ENCODE assay signal across 17 cellular contexts in genomic region chr11:22927793-22928192, GRCh38.
"Had no signal": no experiment of that assay in that cellular context is flagged by ENCODE, and none has a peak within 500 bp of the region (broad histone marks: within the 10 kb centered on the region; RNA-seq: fewer than 3 reads in every experiment).

No MANE protein-coding gene starts in this region.

- H3K36me3 ChIP-seq: neutrophil, thyroid gland, uterus had no signal

- H3K36me3 Mint-ChIP-seq: activated naive CD8-positive, alpha-beta T cell treated with anti-CD3 and anti-CD28 coated beads for 36 hours; brain; stimulated activated memory B cell treated with anti-CD40 and anti-IgM and Interleukin-4, amounts not matched to agents 10 μg/mL and 1 μg/mL and 100 μg/mL, for 72 hours had no signal

- H3K4me3 Mint-ChIP-seq: activated naive CD8-positive, alpha-beta T cell treated with anti-CD3 and anti-CD28 coated beads for 36 hours; activated T-helper 1 cell treated with anti-CD3 and anti-CD28 coated beads, Interleukin-12 subunit alpha, Interleukin-12 subunit beta, Interleukin-2, Interleukin-4 antibody, amounts not matched to agents 30 ng/mL and 10 ng/mL and 1 ng/mL, durations not matched to agents 14 hours and 24 hours and 36 hours; brain; naive thymus-derived CD8-positive, alpha-beta T cell; stimulated activated memory B cell treated with anti-CD40 and anti-IgM and Interleukin-4, amounts not matched to agents 10 μg/mL and 1 μg/mL and 100 μg/mL, for 72 hours had no signal

- H3K4me1 Mint-ChIP-seq: brain had no signal

- H3K27me3 ChIP-seq: neutrophil, thyroid gland, uterus had no signal

- H3K4me3 ChIP-seq: lung, thyroid gland, uterus had no signal

- H3K4me1 ChIP-seq: thyroid gland, uterus had no signal

- H3K27me3 Mint-ChIP-seq: activated naive CD8-positive, alpha-beta T cell treated with anti-CD3 and anti-CD28 coated beads for 36 hours; brain; naive thymus-derived CD8-positive, alpha-beta T cell; stimulated activated memory B cell treated with anti-CD40 and anti-IgM and Interleukin-4, amounts not matched to agents 10 μg/mL and 1 μg/mL and 100 μg/mL, for 72 hours had no signal

- ATAC-seq: naive thymus-derived CD8-positive, alpha-beta T cell; stimulated activated memory B cell treated with anti-CD40 and anti-IgM and Interleukin-4, amounts not matched to agents 10 μg/mL and 1 μg/mL and 100 μg/mL, for 72 hours had no signal

- H3K27ac Mint-ChIP-seq: activated naive CD8-positive, alpha-beta T cell treated with anti-CD3 and anti-CD28 coated beads for 36 hours; activated T-helper 1 cell treated with anti-CD3 and anti-CD28 coated beads, Interleukin-12 subunit alpha, Interleukin-12 subunit beta, Interleukin-2, Interleukin-4 antibody, amounts not matched to agents 30 ng/mL and 10 ng/mL and 1 ng/mL, durations not matched to agents 14 hours and 24 hours and 36 hours; brain; naive thymus-derived CD8-positive, alpha-beta T cell; stimulated activated memory B cell treated with anti-CD40 and anti-IgM and Interleukin-4, amounts not matched to agents 10 μg/mL and 1 μg/mL and 100 μg/mL, for 72 hours had no signal

- DNase-seq: activated CD4-positive, alpha-beta T cell treated with anti-CD3 and anti-CD28 coated beads, Interleukin-2, amount 50 U/mL, for 1 hour; activated CD8-positive, alpha-beta memory T cell treated with anti-CD3 and anti-CD28 coated beads for 24 hours; activated naive CD8-positive, alpha-beta T cell treated with anti-CD3 and anti-CD28 coated beads for 36 hours; cortex of kidney; effector CD8-positive, alpha-beta T cell; foreskin melanocyte; naive thymus-derived CD8-positive, alpha-beta T cell; retina; stimulated activated CD4-positive, alpha-beta T cell treated with anti-CD3 and anti-CD28 coated beads, Interleukin-2, amount 100 ng/mL, for 48 hours; thyroid gland; uterus had no signal

- H3K9me3 ChIP-seq: neutrophil, thyroid gland, uterus had no signal

- H3K27ac ChIP-seq: epithelial cell of prostate, neutrophil, thyroid gland, uterus had no signal

- H3K9me3 Mint-ChIP-seq: activated naive CD8-positive, alpha-beta T cell treated with anti-CD3 and anti-CD28 coated beads for 36 hours; activated T-helper 1 cell treated with anti-CD3 and anti-CD28 coated beads, Interleukin-12 subunit alpha, Interleukin-12 subunit beta, Interleukin-2, Interleukin-4 antibody, amounts not matched to agents 30 ng/mL and 10 ng/mL and 1 ng/mL, durations not matched to agents 14 hours and 24 hours and 36 hours; brain; naive thymus-derived CD8-positive, alpha-beta T cell; stimulated activated memory B cell treated with anti-CD40 and anti-IgM and Interleukin-4, amounts not matched to agents 10 μg/mL and 1 μg/mL and 100 μg/mL, for 72 hours had no signal
